In genomic region chr10:69022611-69023010, GRCh38 we compare ENCODE assay signal across 28 cellular contexts.
"Had no signal": no experiment of that assay in that cellular context is flagged by ENCODE, and none has a peak within 500 bp of the region (broad histone marks: within the 10 kb centered on the region; RNA-seq: fewer than 3 reads in every experiment).

No MANE protein-coding gene starts in this region.

- H3K4me3 ChIP-seq: stomach, suprapubic skin, testis, thoracic aorta, thyroid gland, tibial artery, tibial nerve, transverse colon, upper lobe of left lung, upper lobe of right lung, uterus, vagina had no signal

- H3K4me1 ChIP-seq: stomach, suprapubic skin, testis, thyroid gland, tibial artery, tibial nerve, transverse colon, upper lobe of left lung, upper lobe of right lung, uterus, vagina had no signal

- H3K27me3 Mint-ChIP-seq: stimulated activated memory B cell treated with anti-CD40 and anti-IgM and Interleukin-4, amounts not matched to agents 10 μg/mL and 1 μg/mL and 100 μg/mL, for 72 hours; stimulated activated naive B cell treated with anti-CD40 and anti-IgM and Interleukin-4, amounts not matched to agents 10 μg/mL and 1 μg/mL and 100 μg/mL, for 72 hours; stimulated activated naive CD8-positive, alpha-beta T cell treated with anti-CD3 and anti-CD28 coated beads, Interleukin-15, amount 100 ng/mL, for 72 hours; stimulated activated naive CD8-positive, alpha-beta T cell treated with anti-CD3 and anti-CD28 coated beads, Interleukin-15, Interleukin-2, amounts not matched to agents 100 ng/mL and 50 ng/mL, for 24 hours; type B pancreatic cell had no signal

- H3K27ac Mint-ChIP-seq: stimulated activated memory B cell treated with anti-CD40 and anti-IgM and Interleukin-4, amounts not matched to agents 10 μg/mL and 1 μg/mL and 100 μg/mL, for 72 hours; stimulated activated naive B cell treated with anti-CD40 and anti-IgM and Interleukin-4, amounts not matched to agents 10 μg/mL and 1 μg/mL and 100 μg/mL, for 72 hours; stimulated activated naive CD8-positive, alpha-beta T cell treated with anti-CD3 and anti-CD28 coated beads, Interleukin-15, amount 100 ng/mL, for 72 hours; stimulated activated naive CD8-positive, alpha-beta T cell treated with anti-CD3 and anti-CD28 coated beads, Interleukin-15, Interleukin-2, amounts not matched to agents 100 ng/mL and 50 ng/mL, for 24 hours; type B pancreatic cell had no signal

- H3K36me3 ChIP-seq: uterus had no signal

- H3K27ac ChIP-seq: stomach, suprapubic skin, testis, thoracic aorta, thyroid gland, tibial artery, tibial nerve, transverse colon, upper lobe of left lung, upper lobe of right lung, uterus, vagina had no signal

- DNase-seq: stimulated activated CD4-positive, alpha-beta T cell treated with anti-CD3 and anti-CD28 coated beads, Interleukin-2, amount 100 ng/mL, for 48 hours; stimulated activated CD4-positive, alpha-beta T cell treated with anti-CD3 and anti-CD28 coated beads, Interleukin-4, amount 100 ng/mL, for 1 hour; stimulated activated CD4-positive, alpha-beta T cell treated with anti-CD3 and anti-CD28 coated beads, Interleukin-4, amount 100 ng/mL, for 24 hours; stimulated activated CD4-positive, alpha-beta T cell treated with anti-CD3 and anti-CD28 coated beads, Interleukin-4, amount 100 ng/mL, for 4 hours; stimulated activated CD8-positive, alpha-beta memory T cell treated with anti-CD3 and anti-CD28 coated beads, Interleukin-4, amount 100 ng/mL, for 48 hours; stimulated activated naive B cell treated with anti-CD40 and anti-IgM and Interleukin-4, amounts not matched to agents 10 μg/mL and 1 μg/mL and 100 μg/mL, for 72 hours; stimulated activated naive CD4-positive, alpha-beta T cell; stimulated activated naive CD4-positive, alpha-beta T cell treated with Interleukin-2 at 50 U/mL for 16 hours; stimulated activated naive CD8-positive, alpha-beta T cell treated with anti-CD3 and anti-CD28 coated beads, Interleukin-15, amount 100 ng/mL, for 72 hours; stimulated activated naive CD8-positive, alpha-beta T cell treated with anti-CD3 and anti-CD28 coated beads, Interleukin-15, Interleukin-2, amounts not matched to agents 100 U/mL and 50 U/mL, for 24 hours; stomach; substantia nigra; testis; thyroid gland; tibial artery; transverse colon; trophoblast cell; upper lobe of right lung; uterus had no signal

- H3K27me3 ChIP-seq: stomach, suprapubic skin, testis, thyroid gland, tibial artery, tibial nerve, transverse colon, upper lobe of left lung, upper lobe of right lung, uterus, vagina had no signal

- H3K36me3 Mint-ChIP-seq: stimulated activated effector memory CD8-positive, alpha-beta T cell treated with anti-CD3 and anti-CD28 coated beads, Interleukin-12 subunit alpha, Interleukin-12 subunit beta, amount 100 ng/mL, for 72 hours had no signal

- H3K9me3 ChIP-seq: stomach, suprapubic skin, testis, thoracic aorta, thyroid gland, tibial artery, tibial nerve, transverse colon, upper lobe of left lung, upper lobe of right lung, uterus, vagina had no signal

- H3K4me3 Mint-ChIP-seq: stimulated activated effector memory CD8-positive, alpha-beta T cell treated with anti-CD3 and anti-CD28 coated beads, Interleukin-12 subunit alpha, Interleukin-12 subunit beta, amount 100 ng/mL, for 72 hours; stimulated activated memory B cell treated with anti-CD40 and anti-IgM and Interleukin-4, amounts not matched to agents 10 μg/mL and 1 μg/mL and 100 μg/mL, for 72 hours; stimulated activated naive B cell treated with anti-CD40 and anti-IgM and Interleukin-4, amounts not matched to agents 10 μg/mL and 1 μg/mL and 100 μg/mL, for 72 hours; stimulated activated naive CD8-positive, alpha-beta T cell treated with anti-CD3 and anti-CD28 coated beads, Interleukin-15, amount 100 ng/mL, for 72 hours; stimulated activated naive CD8-positive, alpha-beta T cell treated with anti-CD3 and anti-CD28 coated beads, Interleukin-15, Interleukin-2, amounts not matched to agents 100 ng/mL and 50 ng/mL, for 24 hours; type B pancreatic cell had no signal

- ATAC-seq: stimulated activated effector memory CD8-positive, alpha-beta T cell treated with anti-CD3 and anti-CD28 coated beads, Interleukin-12 subunit alpha, Interleukin-12 subunit beta, amount 100 ng/mL, for 72 hours; stimulated activated memory B cell treated with anti-CD40 and anti-IgM and Interleukin-4, amounts not matched to agents 10 μg/mL and 1 μg/mL and 100 μg/mL, for 72 hours; stimulated activated naive B cell treated with anti-CD40 and anti-IgM and Interleukin-4, amounts not matched to agents 10 μg/mL and 1 μg/mL and 100 μg/mL, for 72 hours; stimulated activated naive CD8-positive, alpha-beta T cell treated with anti-CD3 and anti-CD28 coated beads, Interleukin-15, amount 100 ng/mL, for 72 hours; stimulated activated naive CD8-positive, alpha-beta T cell treated with anti-CD3 and anti-CD28 coated beads, Interleukin-15, Interleukin-2, amounts not matched to agents 100 U/mL and 50 U/mL, for 24 hours; upper lobe of right lung had no signal

- H3K9me3 Mint-ChIP-seq: stimulated activated effector memory CD8-positive, alpha-beta T cell treated with anti-CD3 and anti-CD28 coated beads, Interleukin-12 subunit alpha, Interleukin-12 subunit beta, amount 100 ng/mL, for 72 hours; stimulated activated memory B cell treated with anti-CD40 and anti-IgM and Interleukin-4, amounts not matched to agents 10 μg/mL and 1 μg/mL and 100 μg/mL, for 72 hours; stimulated activated naive B cell treated with anti-CD40 and anti-IgM and Interleukin-4, amounts not matched to agents 10 μg/mL and 1 μg/mL and 100 μg/mL, for 72 hours; stimulated activated naive CD8-positive, alpha-beta T cell treated with anti-CD3 and anti-CD28 coated beads, Interleukin-15, amount 100 ng/mL, for 72 hours; stimulated activated naive CD8-positive, alpha-beta T cell treated with anti-CD3 and anti-CD28 coated beads, Interleukin-15, Interleukin-2, amounts not matched to agents 100 ng/mL and 50 ng/mL, for 24 hours; type B pancreatic cell had no signal
